Comparison of ENCODE assay signal across 13 cellular contexts in genomic region chr1:53047737-53048344, GRCh38.
DNase-seq lines count a peak whose midpoint lies in the region; ATAC-seq, FAIRE-seq and TF ChIP-seq lines count a peak whose summit lies in the region.
"Had no signal": no experiment of that assay in that cellular context is flagged by ENCODE, and none has a peak within 500 bp of the region (broad histone marks: within the 10 kb centered on the region; RNA-seq: fewer than 3 reads in every experiment).

No MANE protein-coding gene starts in this region.

- peaks cover 17% of the 10 kb centered on the region for H3K4me1 ChIP-seq in ACC112 (ENCODE audit: control insufficient read depth, insufficient read depth, low read length, unreplicated experiment)

- H3K79me2 ChIP-seq in ACC112 (ENCODE audit: control insufficient read depth, insufficient read depth, low read length, unreplicated experiment) = no peaks in the 10 kb centered on the region

- DNase-seq in H54 (ENCODE audit: insufficient read length, low spot score) = peak; percentile 38
- peak; percentile 62 for DNase-seq in SW480 (ENCODE audit: low spot score)
- DNase-seq in foreskin fibroblast = peak; percentile 71 to 79
- no peak for DNase-seq in SKM-1 (lab: John Stamatoyannopoulos, UW; ENCODE audit: unreplicated experiment)
- no peak for DNase-seq in hippocampal formation (lab: John Stamatoyannopoulos, UW)
- DNase-seq in activated CD4-positive, alpha-beta T cell treated with anti-CD3 and anti-CD28 coated beads, Interleukin-2, amount 50 U/mL, for 48 hours = no peak
- DNase-seq: activated B cell treated with CpG ODN at 0.5 μM for 24 hours; GOT3; stimulated activated naive CD4-positive, alpha-beta T cell treated with Interleukin-2 at 50 U/mL for 16 hours had no signal

- TF ChIP-seq POLR2A in H54 (IDR thresholded peaks at IDR 0.05; ENCODE audit: low read depth, low read length) = no peak

- no peak for ATAC-seq in GM19395 (IDR thresholded peaks at IDR 0.05; ENCODE audit: unreplicated experiment)

- TF ChIP-seq CTCF in foreskin fibroblast (IDR thresholded peaks at IDR 0.05; ENCODE audit: low read depth, low read length) = no peak

- H3K4me3 ChIP-seq in ACC112 (ENCODE audit: low read depth, low read length) = no peak overlapping the region
- H3K4me3 ChIP-seq in foreskin fibroblast (ENCODE audit: low read depth in 1 of 2, low read length in 2 of 2) = no peak overlapping the region
- H3K4me3 ChIP-seq: ovary had no signal

- H3K27ac ChIP-seq in ACC112 (ENCODE audit: low read depth, low read length) = peak overlapping the region; percentile 11
- H3K27ac ChIP-seq: ovary had no signal

- no peaks in the 10 kb centered on the region for H3K27me3 ChIP-seq in ACC112 (ENCODE audit: insufficient read depth, low read length)
- H3K27me3 ChIP-seq: ovary had no signal

- no peaks in the 10 kb centered on the region for H3K36me3 ChIP-seq in ACC112 (ENCODE audit: insufficient read depth, low read length)
- H3K36me3 ChIP-seq: ovary had no signal

- no peak overlapping the region for H2AFZ ChIP-seq in ACC112 (ENCODE audit: low read length, unreplicated experiment)

- FAIRE-seq in H54 (lab: Jason Lieb, UNC) = peak; percentile 99
- FAIRE-seq: G401.6 had no signal

Comparison
In these comparisons a context has a peak if more than half of its experiments do, and no peak if none do; other contexts are left out.
1. DNase-seq: peak in H54 (single experiment), SW480 (single experiment) and foreskin fibroblast (2 of 2); none in SKM-1 (single experiment), hippocampal formation (0 of 2) and activated CD4-positive, alpha-beta T cell treated with anti-CD3 and anti-CD28 coated beads, Interleukin-2, amount 50 U/mL, for 48 hours (0 of 2).